ENCODE assay signal across 8 cellular contexts in the genomic region with DNA sequence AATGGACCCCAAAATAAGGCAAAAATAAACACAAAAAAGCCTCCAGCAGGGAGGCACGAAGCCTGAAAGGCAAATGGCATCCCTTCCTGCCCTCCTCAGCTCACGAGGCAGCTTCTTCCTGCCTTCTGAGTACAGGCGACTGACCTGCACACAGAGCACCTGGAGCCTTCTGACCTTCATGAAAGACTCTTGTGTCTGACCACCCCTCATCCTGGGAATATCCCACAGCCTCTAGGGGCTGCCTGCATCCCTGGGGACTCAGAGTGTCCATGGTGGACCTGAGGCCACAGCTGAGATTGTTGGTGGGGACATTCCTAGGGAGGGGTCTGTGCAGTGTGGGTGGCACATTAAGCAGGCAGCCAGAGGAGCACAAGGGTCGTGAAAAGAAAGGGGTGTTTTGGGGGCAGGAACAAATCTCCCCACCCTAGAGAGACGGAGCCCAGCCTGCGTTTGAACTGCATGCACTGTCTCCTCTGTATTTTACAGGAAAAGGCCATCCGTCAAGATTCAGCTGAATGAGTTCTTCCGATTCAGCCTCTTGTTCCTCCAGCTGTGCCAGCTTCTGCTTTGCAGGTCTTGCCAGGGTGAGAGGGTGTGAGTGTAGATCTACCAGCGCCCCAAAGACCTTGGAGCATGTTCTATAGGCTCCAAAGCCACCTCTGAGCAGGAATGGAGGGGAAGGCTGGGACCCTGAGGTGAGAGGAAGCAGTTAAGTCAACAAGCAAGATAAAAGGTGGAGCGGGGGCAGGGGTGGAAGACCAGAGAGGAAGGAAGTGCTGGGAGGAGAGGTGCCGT.
DNase-seq lines count a peak whose midpoint lies in the region; ATAC-seq and TF ChIP-seq lines count a peak whose summit lies in the region.

No MANE protein-coding gene starts in this region.

- peak overlapping the region; percentile 65 for H3K4me3 Mint-ChIP-seq in stimulated activated naive CD8-positive, alpha-beta T cell treated with anti-CD3 and anti-CD28 coated beads, Interleukin-15, Interleukin-2, amounts not matched to agents 100 ng/mL and 50 ng/mL, for 24 hours
- peak overlapping the region; percentile 59 for H3K4me3 Mint-ChIP-seq in mesothelial cell of epicardium

- H3K27ac ChIP-seq in caudate nucleus (ENCODE audit: low read depth, low read length): peak overlapping the region; percentile 30

- H3K27ac Mint-ChIP-seq in stimulated activated naive CD8-positive, alpha-beta T cell treated with anti-CD3 and anti-CD28 coated beads, Interleukin-15, Interleukin-2, amounts not matched to agents 100 ng/mL and 50 ng/mL, for 24 hours: peak overlapping the region; percentile 66
- H3K27ac Mint-ChIP-seq in mesothelial cell of epicardium: no peak overlapping the region

- H3K4me1 Mint-ChIP-seq in stimulated activated naive CD8-positive, alpha-beta T cell treated with anti-CD3 and anti-CD28 coated beads, Interleukin-15, Interleukin-2, amounts not matched to agents 100 ng/mL and 50 ng/mL, for 24 hours (ENCODE audit: low read depth): peaks cover 36% of the 10 kb centered on the region
- H3K4me1 Mint-ChIP-seq in mesothelial cell of epicardium: peaks cover 23% of the 10 kb centered on the region

- no peak for DNase-seq in stimulated activated naive CD8-positive, alpha-beta T cell treated with anti-CD3 and anti-CD28 coated beads, Interleukin-15, Interleukin-2, amounts not matched to agents 100 U/mL and 50 U/mL, for 24 hours
- DNase-seq in caudate nucleus (lab: John Stamatoyannopoulos, UW): no peak
- no peak for DNase-seq in mesothelial cell of epicardium (ENCODE audit: low spot score in 2 of 2, unreplicated experiment in 2 of 2)
- no peak for DNase-seq in NOMO-1 treated with DMSO at 0.1 percent for 48 hours (lab: John Stamatoyannopoulos, UW; ENCODE audit: unreplicated experiment)
- DNase-seq in stimulated activated CD8-positive, alpha-beta memory T cell treated with anti-CD3 and anti-CD28 coated beads, Interleukin-4, amount 100 ng/mL, for 48 hours: no peak

- H3K9me3 Mint-ChIP-seq in stimulated activated naive CD8-positive, alpha-beta T cell treated with anti-CD3 and anti-CD28 coated beads, Interleukin-15, Interleukin-2, amounts not matched to agents 100 ng/mL and 50 ng/mL, for 24 hours: no peaks in the 10 kb centered on the region
- peaks cover 5% of the 10 kb centered on the region for H3K9me3 Mint-ChIP-seq in mesothelial cell of epicardium

- TF ChIP-seq CTCF in mesothelial cell of epicardium (IDR thresholded peaks at IDR 0.05; ENCODE audit: unreplicated experiment): no peak

- no peaks in the 10 kb centered on the region for H3K36me3 Mint-ChIP-seq in stimulated activated naive CD8-positive, alpha-beta T cell treated with anti-CD3 and anti-CD28 coated beads, Interleukin-15, Interleukin-2, amounts not matched to agents 100 ng/mL and 50 ng/mL, for 24 hours (ENCODE audit: low read depth)
- no peaks in the 10 kb centered on the region for H3K36me3 Mint-ChIP-seq in mesothelial cell of epicardium

- ATAC-seq in stimulated activated naive CD8-positive, alpha-beta T cell treated with anti-CD3 and anti-CD28 coated beads, Interleukin-15, Interleukin-2, amounts not matched to agents 100 U/mL and 50 U/mL, for 24 hours: no peak
- ATAC-seq in HG03460 (IDR thresholded peaks at IDR 0.05; ENCODE audit: unreplicated experiment) (no peak), GM21529 (IDR thresholded peaks at IDR 0.05; ENCODE audit: unreplicated experiment) (no peak)

- peaks cover 15% of the 10 kb centered on the region for H3K27me3 Mint-ChIP-seq in stimulated activated naive CD8-positive, alpha-beta T cell treated with anti-CD3 and anti-CD28 coated beads, Interleukin-15, Interleukin-2, amounts not matched to agents 100 ng/mL and 50 ng/mL, for 24 hours
- H3K27me3 Mint-ChIP-seq in mesothelial cell of epicardium (ENCODE audit: low read depth): peaks cover 26% of the 10 kb centered on the region
